In the genomic region with DNA sequence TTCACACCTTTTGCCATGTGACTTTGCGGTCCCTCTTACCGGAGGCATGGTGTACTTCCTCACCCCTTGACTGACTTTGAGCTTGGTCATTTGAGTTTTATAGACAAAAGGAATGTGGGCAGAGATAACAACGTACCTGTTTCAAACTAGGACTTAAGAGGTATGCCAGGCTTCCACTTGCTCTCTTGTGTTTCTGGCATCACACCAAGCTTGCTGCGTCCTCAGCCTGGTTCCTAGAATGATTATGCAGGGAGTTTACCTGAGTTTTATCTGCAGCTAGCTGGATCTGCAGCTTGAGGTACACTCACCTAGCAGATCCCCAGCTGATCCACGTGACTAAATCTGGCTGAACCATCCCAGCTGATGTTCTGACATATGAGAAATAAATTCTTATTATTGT, we compare ENCODE assay signal across 1 cellular context.
TF ChIP-seq lines count a peak whose summit lies in the region.

No MANE protein-coding gene starts in this region.

TF ChIP-seq in H1, 55 proteins besides CTCF, POLR2A, EP300 and RAD21 (continued from another document):
- TF ChIP-seq CHD7 (IDR thresholded peaks at IDR 0.05; ENCODE audit: insufficient replicate concordance, low read length) (no peak), ASH2L (IDR thresholded peaks at IDR 0.05; ENCODE audit: low read length) (no peak), TAF1 (IDR thresholded peaks at IDR 0.05; ENCODE audit: low read depth, low read length) (no peak), EZH2 (IDR thresholded peaks at IDR 0.05; ENCODE audit: low read depth, low read length, severe bottlenecking) (no peak), POU5F1 (IDR thresholded peaks at IDR 0.05; ENCODE audit: low read depth, low read length) (no peak), PHF8 (conservative IDR thresholded peaks at IDR 0.05; ENCODE audit: low read depth, low read length) (no peak), ZNF274 (IDR thresholded peaks at IDR 0.05; ENCODE audit: borderline replicate concordance, extremely low read depth, low read length) (no peak), SIN3A (conservative IDR thresholded peaks at IDR 0.05 in 1 of 2, IDR thresholded peaks at IDR 0.05 in 1 of 2; ENCODE audit: low read depth in 1 of 2, low read length in 2 of 2) (no peak), BRCA1 (IDR thresholded peaks at IDR 0.05; ENCODE audit: low read depth, low read length) (no peak)
